In genomic region chr6:144725731-144726522, GRCh38 we compare ENCODE assay signal across 9 cellular contexts.
DNase-seq lines count a peak whose midpoint lies in the region; ATAC-seq, FAIRE-seq and TF ChIP-seq lines count a peak whose summit lies in the region.
"Had no signal": no experiment of that assay in that cellular context is flagged by ENCODE, and none has a peak within 500 bp of the region (broad histone marks: within the 10 kb centered on the region; RNA-seq: fewer than 3 reads in every experiment).

No MANE protein-coding gene starts in this region.

- POLR2A ChIA-PET in naive thymus-derived CD4-positive, alpha-beta T cell (lab: Charles Lee) = no interaction called here
- POLR2A ChIA-PET in HepG2 (lab: Yijun Ruan, JAX) = no interaction called here

- H3K36me3 Mint-ChIP-seq in naive thymus-derived CD4-positive, alpha-beta T cell = peaks cover 9 to 55% (median 36%) of the 10 kb centered on the region in 5 donors

- BruUV-seq in HepG2 (replicated peaks; lab: Mats Ljungman, UMichigan) = no TSS peak

- peak overlapping the region in 8 of 9 donors; percentile 3 to 80 (median 48) for H3K27ac Mint-ChIP-seq in naive thymus-derived CD4-positive, alpha-beta T cell

- H3K27me3 Mint-ChIP-seq in naive thymus-derived CD4-positive, alpha-beta T cell = no peaks in the 10 kb centered on the region

- H3K9me2 ChIP-seq in GM23248 (ENCODE audit: insufficient read depth) = no peaks in the 10 kb centered on the region

- TF ChIP-seq EP300 in HepG2 (IDR thresholded peaks at IDR 0.05; ENCODE audit: low read depth in 2 of 2, low read length in 2 of 2) (no peak), HepG2 (CRISPR knock-in tag; IDR thresholded peaks at IDR 0.05; ENCODE audit: borderline replicate concordance) (no peak)

- H3K27me3 ChIP-seq in naive thymus-derived CD4-positive, alpha-beta T cell (ENCODE audit: control insufficient read depth in 2 of 2, insufficient read depth in 2 of 2, low read length in 2 of 2) = no peaks in the 10 kb centered on the region
- no peaks in the 10 kb centered on the region for H3K27me3 ChIP-seq in HepG2 (ENCODE audit: control insufficient read depth in 1 of 2, insufficient read depth in 2 of 2, low read length in 2 of 2)
- no peaks in the 10 kb centered on the region for H3K27me3 ChIP-seq in GM23248 (replicated peaks; ENCODE audit: insufficient read depth)

- ATAC-seq in GM18519 (IDR thresholded peaks at IDR 0.05; ENCODE audit: low FRiP score, unreplicated experiment) = peak; percentile 52
- peak; percentile 55 for ATAC-seq in GM21825 (IDR thresholded peaks at IDR 0.05; ENCODE audit: unreplicated experiment)
- ATAC-seq in naive thymus-derived CD4-positive, alpha-beta T cell = peak; percentile 46
- no peak for ATAC-seq in HepG2
- ATAC-seq: K562 had no signal

- TF ChIP-seq CTCF in NB4 (IDR thresholded peaks at IDR 0.05; ENCODE audit: low read depth, low read length) = no peak
- TF ChIP-seq CTCF in HepG2 (CRISPR knock-in tag; IDR thresholded peaks at IDR 0.05) = no peak

- no peak overlapping the region for H3K9ac ChIP-seq in HepG2 (ENCODE audit: insufficient read depth, low read depth, low read length)
- H3K9ac ChIP-seq in GM23248 = no peak overlapping the region

- peaks cover 14% of the 10 kb centered on the region for H3F3A ChIP-seq in GM23248 (ENCODE audit: insufficient read depth)

- in situ Hi-C loops in HepG2 (cut with HindIII; ENCODE audit: extremely low pct_ligation_motif_present, low pct_unique_long_range_greater_than_20kb) (no loop called here), GM23248 (cut with MboI) (no loop called here)

- H4K20me1 ChIP-seq in HepG2 (ENCODE audit: insufficient read depth, low read length) (no peaks in the 10 kb centered on the region), GM23248 (ENCODE audit: insufficient read depth) (no peaks in the 10 kb centered on the region)

- 98% methylated on average over 8 of the region's 8 CpGs for WGBS in HepG2 (ENCODE audit: low lambda C conversion rate)
- WGBS in GM23248 (ENCODE audit: low coverage in 1 of 2, low lambda C conversion rate in 2 of 2, missing lambda C conversion rate in 2 of 2), 2 experiments = 85 to 87% methylated on average over 8 of the region's 8 CpGs

- H3K9me3 ChIP-seq in naive thymus-derived CD4-positive, alpha-beta T cell (ENCODE audit: control insufficient read depth in 2 of 3, low read length in 3 of 3) = no peaks in the 10 kb centered on the region
- H3K9me3 ChIP-seq in HepG2 (ENCODE audit: low read length) (no peaks in the 10 kb centered on the region), GM23248 (ENCODE audit: low read depth) (no peaks in the 10 kb centered on the region)

- H2AFZ ChIP-seq in HepG2 (ENCODE audit: low read length) (no peak overlapping the region), GM23248 (no peak overlapping the region)

- no peak for FAIRE-seq in HepG2 (lab: Jason Lieb, UNC)
- FAIRE-seq: K562 had no signal

- H3K4me2 ChIP-seq in HepG2 (ENCODE audit: low read depth, low read length) = no peak overlapping the region
- H3K4me2 ChIP-seq in GM23248 (ENCODE audit: unreplicated experiment) = no peak overlapping the region

- no peak for TF ChIP-seq RAD21 in HepG2 (CRISPR knock-in tag; IDR thresholded peaks at IDR 0.05)

- TF ChIP-seq POLR2A in NB4 (IDR thresholded peaks at IDR 0.05; ENCODE audit: extremely low read depth, insufficient read length) (no peak), HepG2 (IDR thresholded peaks at IDR 0.05; ENCODE audit: insufficient read depth in 1 of 2, low read depth in 2 of 2, low read length in 2 of 2) (no peak)

- CTCF ChIA-PET in naive thymus-derived CD4-positive, alpha-beta T cell (lab: Charles Lee) = no interaction called here
- CTCF ChIA-PET in HepG2 (lab: Yijun Ruan, JAX; ENCODE audit: low intra/inter-chr PET ratio, low total read pairs) = no interaction called here

- peak; percentile 38 for DNase-seq in NB4 (ENCODE audit: low read depth)
- peak in 1 of 9 donors; percentile 1 for DNase-seq in naive thymus-derived CD4-positive, alpha-beta T cell
- DNase-seq in HepG2 (ENCODE audit: low spot score) = no peak
- DNase-seq in NK-92 treated with Interleukin-12 subunit alpha and Interleukin-12 subunit beta, amount 100 ng/mL, for 24 hours (lab: John Stamatoyannopoulos, UW) = no peak
- no peak for DNase-seq in GM23248
- DNase-seq in DMS79 (lab: John Stamatoyannopoulos, UW) = no peak

- H3K27ac ChIP-seq in naive thymus-derived CD4-positive, alpha-beta T cell (ENCODE audit: low read depth, low read length) = no peak overlapping the region
- H3K27ac ChIP-seq in HepG2 (ENCODE audit: extremely low read length, insufficient read depth, low read length) = no peak overlapping the region
- no peak overlapping the region for H3K27ac ChIP-seq in GM23248

- H3K4me1 ChIP-seq in naive thymus-derived CD4-positive, alpha-beta T cell (ENCODE audit: control insufficient read depth in 2 of 2, insufficient read depth in 2 of 2, low read length in 2 of 2) = peaks cover 0 to 4% of the 10 kb centered on the region in 2 donors
- H3K4me1 ChIP-seq in HepG2 (ENCODE audit: insufficient read depth, low read length) = no peaks in the 10 kb centered on the region
- H3K4me1 ChIP-seq in GM23248 (ENCODE audit: insufficient read depth) = peaks cover 13% of the 10 kb centered on the region

- peaks cover 22 to 56% (median 30%) of the 10 kb centered on the region in 7 donors for H3K4me1 Mint-ChIP-seq in naive thymus-derived CD4-positive, alpha-beta T cell

- peak overlapping the region in 5 of 10 donors; percentile 11 to 57 (median 14) for H3K4me3 Mint-ChIP-seq in naive thymus-derived CD4-positive, alpha-beta T cell

- H3K4me3 ChIP-seq in NB4 (ENCODE audit: low read depth, low read length) = no peak overlapping the region
- no peak overlapping the region for H3K4me3 ChIP-seq in naive thymus-derived CD4-positive, alpha-beta T cell (ENCODE audit: low read length)
- no peak overlapping the region for H3K4me3 ChIP-seq in HepG2 (replicated peaks in 1 of 3; ENCODE audit: insufficient read depth in 1 of 3, low read depth in 2 of 3, low read length in 3 of 3)
- H3K4me3 ChIP-seq in GM23248 = no peak overlapping the region
- H3K4me3 ChIP-seq: K562 had no signal

- H3K79me2 ChIP-seq in HepG2 (ENCODE audit: insufficient read depth, low read length) = no peaks in the 10 kb centered on the region
- H3K79me2 ChIP-seq in GM23248 (ENCODE audit: insufficient read depth) = no peaks in the 10 kb centered on the region

- H3K9me3 Mint-ChIP-seq in naive thymus-derived CD4-positive, alpha-beta T cell = peaks cover 0 to 5% (median 0%) of the 10 kb centered on the region in 11 donors

- peaks cover 0 to 10% (median 0%) of the 10 kb centered on the region in 3 experiments for H3K36me3 ChIP-seq in naive thymus-derived CD4-positive, alpha-beta T cell (ENCODE audit: control insufficient read depth in 2 of 3, insufficient read depth in 3 of 3, low read length in 3 of 3)
- peaks cover 11 to 27% of the 10 kb centered on the region in 2 experiments; a peak in 4 of 5 replicates for H3K36me3 ChIP-seq in HepG2 (replicated peaks in 1 of 2; ENCODE audit: control insufficient read depth in 1 of 2, insufficient read depth in 2 of 2, low read length in 2 of 2)
- H3K36me3 ChIP-seq in GM23248 (ENCODE audit: low read depth) = no peaks in the 10 kb centered on the region; the same call in 1 of the 2 replicates

- intact Hi-C loops in naive thymus-derived CD4-positive, alpha-beta T cell (cut with micrococcal nuclease) = loop anchor here in 1 of 2 donors (5.0 to 10.0 kb wide), 2 partner anchors 49 to 141 kb away; no protein-coding TSS in a partner anchor
- intact Hi-C loops in HepG2 (cut with micrococcal nuclease; ENCODE audit: unreplicated experiment) = no loop called here

TF ChIP-seq in HepG2, 621 proteins besides CTCF, POLR2A, EP300 and RAD21:
- TF ChIP-seq FOXA1 (IDR thresholded peaks at IDR 0.05) (no peak), FOXA1 (CRISPR knock-in tag; IDR thresholded peaks at IDR 0.05) (no peak), SP5 (CRISPR knock-in tag; IDR thresholded peaks at IDR 0.05; ENCODE audit: borderline replicate concordance, low read depth) (no peak), ZC3H4 (CRISPR knock-in tag; IDR thresholded peaks at IDR 0.05; ENCODE audit: borderline replicate concordance) (no peak), HMGXB4 (CRISPR knock-in tag; IDR thresholded peaks at IDR 0.05; ENCODE audit: borderline replicate concordance in 1 of 2, low read depth in 1 of 2) (no peak), HHEX (CRISPR knock-in tag; IDR thresholded peaks at IDR 0.05) (no peak)
